In genomic region chr6:16430661-16431089, GRCh38 we compare ENCODE assay signal across 19 cellular contexts.
DNase-seq lines count a peak whose midpoint lies in the region; ATAC-seq and TF ChIP-seq lines count a peak whose summit lies in the region.
"Had no signal": no experiment of that assay in that cellular context is flagged by ENCODE, and none has a peak within 500 bp of the region (broad histone marks: within the 10 kb centered on the region; RNA-seq: fewer than 3 reads in every experiment).

No MANE protein-coding gene starts in this region.

- no peaks in the 10 kb centered on the region for H3K9me3 Mint-ChIP-seq in CD8-positive, alpha-beta T cell
- H3K9me3 Mint-ChIP-seq: naive thymus-derived CD8-positive, alpha-beta T cell had no signal

- H3K27ac Mint-ChIP-seq in CD8-positive, alpha-beta T cell: peak overlapping the region; percentile 12
- H3K27ac Mint-ChIP-seq: activated CD4-positive, alpha-beta T cell treated with anti-CD3 and anti-CD28 coated beads, Interleukin-2, amount 10 ng/mL, durations not matched to agents 24 days and 14 days had no signal

- H3K4me3 ChIP-seq in CD8-positive, alpha-beta T cell (ENCODE audit: low read depth, low read length): no peak overlapping the region
- H3K4me3 ChIP-seq in fibroblast of mammary gland (ENCODE audit: control insufficient read depth, low read depth, low read length): no peak overlapping the region
- no peak overlapping the region for H3K4me3 ChIP-seq in ovary
- H3K4me3 ChIP-seq: transverse colon had no signal

- H3K27ac ChIP-seq in CD8-positive, alpha-beta T cell (ENCODE audit: low read depth, low read length): no peak overlapping the region
- H3K27ac ChIP-seq in ovary: peak overlapping the region in 1 of 2 donors; percentile 45

- no peaks in the 10 kb centered on the region for H3K9me3 ChIP-seq in CD8-positive, alpha-beta T cell (ENCODE audit: low read length)
- no peaks in the 10 kb centered on the region for H3K9me3 ChIP-seq in ovary
- H3K9me3 ChIP-seq: BE2C, transverse colon had no signal

- H3K27me3 Mint-ChIP-seq in CD8-positive, alpha-beta T cell (ENCODE audit: low read depth): no peaks in the 10 kb centered on the region
- H3K27me3 Mint-ChIP-seq: activated CD4-positive, alpha-beta T cell treated with anti-CD3 and anti-CD28 coated beads, Interleukin-2, amount 10 ng/mL, durations not matched to agents 24 days and 14 days; naive thymus-derived CD8-positive, alpha-beta T cell had no signal

- peaks cover 23% of the 10 kb centered on the region for H3K4me1 Mint-ChIP-seq in CD8-positive, alpha-beta T cell (ENCODE audit: low read depth)

- no peak for TF ChIP-seq POLR2A in ovary (IDR thresholded peaks at IDR 0.05)

- intact Hi-C loops in CD8-positive, alpha-beta T cell (cut with DNase I, micrococcal nuclease): no loop called here
- intact Hi-C loops in ovary (cut with DNase I): no loop called here

- no peak overlapping the region for H3K4me3 Mint-ChIP-seq in CD8-positive, alpha-beta T cell
- H3K4me3 Mint-ChIP-seq: activated CD4-positive, alpha-beta T cell treated with anti-CD3 and anti-CD28 coated beads, Interleukin-2, amount 10 ng/mL, durations not matched to agents 24 days and 14 days; naive thymus-derived CD8-positive, alpha-beta T cell had no signal

- POLR2A ChIA-PET in CD8-positive, alpha-beta T cell (lab: Charles Lee): no interaction called here

- CTCF ChIA-PET in CD8-positive, alpha-beta T cell (lab: Charles Lee): no interaction called here

- H3K4me1 ChIP-seq in CD8-positive, alpha-beta T cell (ENCODE audit: insufficient read depth, low read length): no peaks in the 10 kb centered on the region
- H3K4me1 ChIP-seq in ovary (ENCODE audit: insufficient read depth): peaks cover 5% of the 10 kb centered on the region
- H3K4me1 ChIP-seq: BE2C had no signal

- ATAC-seq in CD8-positive, alpha-beta T cell: no peak
- ATAC-seq in SK-N-SH treated with all-trans-retinoic acid at 6 μM for 48 hours (no peak), GM21526 (IDR thresholded peaks at IDR 0.05; ENCODE audit: low FRiP score, unreplicated experiment) (no peak)
- ATAC-seq: naive thymus-derived CD8-positive, alpha-beta T cell; stimulated activated naive CD8-positive, alpha-beta T cell treated with anti-CD3 and anti-CD28 coated beads, Interleukin-15, Interleukin-2, amounts not matched to agents 100 U/mL and 50 U/mL, for 24 hours had no signal

- H3K27me3 ChIP-seq in CD8-positive, alpha-beta T cell (ENCODE audit: insufficient read depth, low read length): no peaks in the 10 kb centered on the region
- no peaks in the 10 kb centered on the region for H3K27me3 ChIP-seq in ovary
- H3K27me3 ChIP-seq: BE2C, transverse colon had no signal

- H3K36me3 ChIP-seq in CD8-positive, alpha-beta T cell (ENCODE audit: insufficient read depth, low read length): no peaks in the 10 kb centered on the region
- no peaks in the 10 kb centered on the region for H3K36me3 ChIP-seq in ovary
- H3K36me3 ChIP-seq: BE2C, transverse colon had no signal

- 6 to 11% (median 7%) methylated on average over 9 of the region's 9 CpGs for WGBS in ovary, 3 donors

- no peak for DNase-seq in CD8-positive, alpha-beta T cell
- DNase-seq in NCI-H226: peak; percentile 93
- peak; percentile 38 for DNase-seq in fibroblast of mammary gland (ENCODE audit: low read depth)
- peak in 3 of 5 donors; percentile 18 to 64 (median 45) for DNase-seq in ovary
- no peak for DNase-seq in NCI-H345 (lab: John Stamatoyannopoulos, UW)
- DNase-seq: activated CD4-positive, alpha-beta T cell treated with anti-CD3 and anti-CD28 coated beads, Interleukin-2, amount 10 ng/mL, durations not matched to agents 24 days and 14 days; BE2C; central memory CD4-positive, alpha-beta T cell; mesendoderm; MM.1S; naive thymus-derived CD8-positive, alpha-beta T cell; NCI-H1436; NCI-H2171 treated with DMSO at 0.1 percent for 48 hours; NCI-H82; posterior cingulate gyrus; stimulated activated naive CD8-positive, alpha-beta T cell treated with anti-CD3 and anti-CD28 coated beads, Interleukin-15, Interleukin-2, amounts not matched to agents 100 U/mL and 50 U/mL, for 24 hours; transverse colon had no signal

- TF ChIP-seq CTCF in CD8-positive, alpha-beta T cell (IDR thresholded peaks at IDR 0.05): no peak
- no peak for TF ChIP-seq CTCF in fibroblast of mammary gland (conservative IDR thresholded peaks at IDR 0.05; ENCODE audit: control insufficient read depth, insufficient read depth, low read depth, low read length)
- no peak for TF ChIP-seq CTCF in ovary (IDR thresholded peaks at IDR 0.05)

- peaks cover 23% of the 10 kb centered on the region for H3K36me3 Mint-ChIP-seq in CD8-positive, alpha-beta T cell

- no peak for TF ChIP-seq EP300 in ovary (IDR thresholded peaks at IDR 0.05)

TF ChIP-seq in SK-N-SH treated with all-trans-retinoic acid at 6 μM for 48 hours, 23 proteins besides CTCF, POLR2A, EP300 and RAD21:
- TF ChIP-seq TCF4 (CRISPR knock-in tag; IDR thresholded peaks at IDR 0.05; ENCODE audit: borderline replicate concordance) (no peak), GLIS3 (CRISPR knock-in tag; IDR thresholded peaks at IDR 0.05) (no peak), CSRNP3 (CRISPR knock-in tag; IDR thresholded peaks at IDR 0.05) (no peak), PATZ1 (CRISPR knock-in tag; IDR thresholded peaks at IDR 0.05; ENCODE audit: borderline replicate concordance) (no peak), ZNF70 (CRISPR knock-in tag; IDR thresholded peaks at IDR 0.05) (no peak), PPARA (CRISPR knock-in tag; IDR thresholded peaks at IDR 0.05; ENCODE audit: borderline replicate concordance) (no peak), ESRRG (CRISPR knock-in tag; IDR thresholded peaks at IDR 0.05) (no peak), SNAI2 (CRISPR knock-in tag; IDR thresholded peaks at IDR 0.05) (no peak), RARB (CRISPR knock-in tag; IDR thresholded peaks at IDR 0.05) (no peak), ZNF565 (CRISPR knock-in tag; conservative IDR thresholded peaks at IDR 0.05; ENCODE audit: low read depth) (no peak), TSHZ2 (CRISPR knock-in tag; IDR thresholded peaks at IDR 0.05) (no peak), ZFP30 (CRISPR knock-in tag; IDR thresholded peaks at IDR 0.05) (no peak)

Comparison
In these comparisons a context has a peak if more than half of its experiments do, and no peak if none do; other contexts are left out.
1. DNase-seq: peak in NCI-H226 (single experiment), fibroblast of mammary gland (single experiment) and ovary (3 of 5); none in CD8-positive, alpha-beta T cell (0 of 7) and NCI-H345 (single experiment).